Comparison of ENCODE assay signal across 11 cellular contexts in genomic region chr9:71812385-71812784, GRCh38.
A peak's percentile ranks its signal among the peaks of the same experiment; 100 is the strongest.
DNase-seq lines count a peak whose midpoint lies in the region; ATAC-seq and TF ChIP-seq lines count a peak whose summit lies in the region.
"Had no signal": no experiment of that assay in that cellular context is flagged by ENCODE, and none has a peak within 500 bp of the region (broad histone marks: within the 10 kb centered on the region; RNA-seq: fewer than 3 reads in every experiment).

No MANE protein-coding gene starts in this region.

- H3K27me3 ChIP-seq in tibial artery: no peaks in the 10 kb centered on the region

- no peaks in the 10 kb centered on the region for H3K9me3 ChIP-seq in tibial artery
- H3K9me3 ChIP-seq: A549 had no signal

- no peaks in the 10 kb centered on the region for H3K36me3 ChIP-seq in tibial artery

- ATAC-seq in HG02840 (IDR thresholded peaks at IDR 0.05; ENCODE audit: low FRiP score, unreplicated experiment): no peak
- ATAC-seq: A549 had no signal

- peak overlapping the region; percentile 8 to 64 for H3K27ac ChIP-seq in tibial artery
- H3K27ac ChIP-seq: A549 had no signal

- H3K4me1 ChIP-seq in tibial artery: peaks cover 0 to 56% (median 30%) of the 10 kb centered on the region in 4 donors
- H3K4me1 ChIP-seq: A549 had no signal

- DNase-seq in SHP77 (lab: John Stamatoyannopoulos, UW): peak; percentile 0 to 3
- DNase-seq in SHP77 treated with DMSO at 0.1 percent for 48 hours (lab: John Stamatoyannopoulos, UW): no peak
- DNase-seq in cardiac fibroblast (ENCODE audit: low read depth in 2 of 2): peak; percentile 61 to 66
- DNase-seq in hepatic stellate cell (ENCODE audit: low spot score): peak; percentile 11
- peak; percentile 33 to 83 for DNase-seq in tibial artery
- DNase-seq in NCI-H146 treated with DMSO at 0.1 percent for 48 hours (lab: John Stamatoyannopoulos, UW; ENCODE audit: unreplicated experiment): no peak
- no peak for DNase-seq in iPS-NIHi11 (ENCODE audit: low spot score)
- DNase-seq: activated gamma-delta T cell, NCI-H1105 had no signal

- H3K4me3 ChIP-seq in cardiac fibroblast (replicated peaks in 1 of 2; ENCODE audit: low read depth in 2 of 2, low read length in 2 of 2) (no peak overlapping the region), tibial artery (no peak overlapping the region)
- H3K4me3 ChIP-seq: A549 had no signal

- peak; percentile 33 for TF ChIP-seq CTCF in cardiac fibroblast (IDR thresholded peaks at IDR 0.05; ENCODE audit: low read depth, low read length)
- peak; percentile 42 for TF ChIP-seq CTCF in tibial artery (IDR thresholded peaks at IDR 0.05)

- intact Hi-C loops in tibial artery (cut with DNase I; ENCODE audit: low total_unique reads): loop anchor here (5.0 to 10.0 kb wide), 2 partner anchors 45 to 102 kb away; partner anchors contain the start of genes ABHD17B, C9orf85 and CEMIP2

Comparison
In these comparisons a context has a peak if more than half of its experiments do, and no peak if none do; other contexts are left out.
1. DNase-seq: peak in SHP77 (2 of 2), cardiac fibroblast (2 of 2), hepatic stellate cell (single experiment) and tibial artery (2 of 2); none in SHP77 treated with DMSO at 0.1 percent for 48 hours (single experiment), NCI-H146 treated with DMSO at 0.1 percent for 48 hours (single experiment) and iPS-NIHi11 (single experiment).